In genomic region chr21:45630876-45631275, GRCh38 we compare ENCODE assay signal across 25 cellular contexts. TPM values are rescaled to one million over a fixed set of nuclear protein-coding genes. Genes with fewer than 3 reads are reported as not detected.
"Had no signal": no experiment of that assay in that cellular context is flagged by ENCODE, and none has a peak within 500 bp of the region (broad histone marks: within the 10 kb centered on the region; RNA-seq: fewer than 3 reads in every experiment).

No MANE protein-coding gene starts in this region.

- H3K36me3 Mint-ChIP-seq: memory B cell; mesothelial cell of epicardium; naive B cell; natural killer cell treated with Interleukin-12 subunit alpha and Interleukin-12 subunit beta and Interleukin-15 and Interleukin-18, amount 100 ng/mL, for 72 hours; stimulated activated memory B cell treated with anti-CD40 and anti-IgM and Interleukin-4, amounts not matched to agents 10 μg/mL and 1 μg/mL and 100 μg/mL, for 72 hours had no signal

- DNase-seq: dermis blood vessel endothelial cell; effector memory CD4-positive, alpha-beta T cell; esophagus squamous epithelium; foreskin melanocyte; glutamatergic neuron; heart right ventricle; mucosa of descending colon; naive B cell; psoas muscle; stimulated activated CD4-positive, alpha-beta T cell treated with anti-CD3 and anti-CD28 coated beads, Interleukin-4, amount 100 ng/mL, for 4 hours; stimulated activated naive CD8-positive, alpha-beta T cell treated with anti-CD3 and anti-CD28 coated beads, Interleukin-15, Interleukin-2, amounts not matched to agents 100 U/mL and 50 U/mL, for 24 hours; testis had no signal

- H3K27ac ChIP-seq: esophagus squamous epithelium, heart right ventricle, neutrophil, psoas muscle, skin epidermis, testis, tibial nerve, vagina had no signal

- H3K4me1 Mint-ChIP-seq: mesothelial cell of epicardium, neural crest cell had no signal

- H3K36me3 ChIP-seq: esophagus squamous epithelium, heart right ventricle, neutrophil, spleen, tibial nerve, vagina had no signal

- H3K4me1 ChIP-seq: esophagus squamous epithelium, psoas muscle, testis, vagina had no signal

- H3K4me3 Mint-ChIP-seq: memory B cell; mesothelial cell of epicardium; natural killer cell treated with Interleukin-12 subunit alpha and Interleukin-12 subunit beta and Interleukin-15 and Interleukin-18, amount 100 ng/mL, for 72 hours; neural crest cell; stimulated activated memory B cell treated with anti-CD40 and anti-IgM and Interleukin-4, amounts not matched to agents 10 μg/mL and 1 μg/mL and 100 μg/mL, for 72 hours had no signal

- H3K27me3 ChIP-seq: neutrophil, spleen, testis, tibial nerve, vagina had no signal

- H3K27ac Mint-ChIP-seq: memory B cell; mesothelial cell of epicardium; naive B cell; natural killer cell treated with Interleukin-12 subunit alpha and Interleukin-12 subunit beta and Interleukin-15 and Interleukin-18, amount 100 ng/mL, for 72 hours; stimulated activated memory B cell treated with anti-CD40 and anti-IgM and Interleukin-4, amounts not matched to agents 10 μg/mL and 1 μg/mL and 100 μg/mL, for 72 hours had no signal

- H3K9me3 Mint-ChIP-seq: memory B cell; mesothelial cell of epicardium; natural killer cell treated with Interleukin-12 subunit alpha and Interleukin-12 subunit beta and Interleukin-15 and Interleukin-18, amount 100 ng/mL, for 72 hours; neural crest cell; stimulated activated memory B cell treated with anti-CD40 and anti-IgM and Interleukin-4, amounts not matched to agents 10 μg/mL and 1 μg/mL and 100 μg/mL, for 72 hours had no signal

- ATAC-seq: heart right ventricle; mucosa of descending colon; natural killer cell treated with Interleukin-12 subunit alpha and Interleukin-12 subunit beta and Interleukin-15 and Interleukin-18, amount 100 ng/mL, for 72 hours; psoas muscle; right cardiac atrium; stimulated activated memory B cell treated with anti-CD40 and anti-IgM and Interleukin-4, amounts not matched to agents 10 μg/mL and 1 μg/mL and 100 μg/mL, for 72 hours; stimulated activated naive CD8-positive, alpha-beta T cell treated with anti-CD3 and anti-CD28 coated beads, Interleukin-15, Interleukin-2, amounts not matched to agents 100 U/mL and 50 U/mL, for 24 hours had no signal

- H3K4me3 ChIP-seq: esophagus squamous epithelium, heart right ventricle, lung, mucosa of descending colon, psoas muscle, skin epidermis, spleen, testis, tibial nerve, vagina had no signal

- H3K9me3 ChIP-seq: esophagus squamous epithelium, heart right ventricle, mucosa of descending colon, neutrophil, psoas muscle, spleen, testis, tibial nerve, vagina had no signal

RNA-seq across cellular contexts. Expression of gene PCBP3, which starts 12.6 kb away (rescaled TPM):
- total RNA-seq: dermis blood vessel endothelial cell, epithelial cell of proximal tubule had no signal
